ENCODE assay signal across 23 cellular contexts in genomic region chr2:223020971-223021675, GRCh38. TPM values are rescaled to one million over a fixed set of nuclear protein-coding genes. Genes with fewer than 3 reads are reported as not detected.
DNase-seq lines count a peak whose midpoint lies in the region; ATAC-seq and TF ChIP-seq lines count a peak whose summit lies in the region.
"Had no signal": no experiment of that assay in that cellular context is flagged by ENCODE, and none has a peak within 500 bp of the region (broad histone marks: within the 10 kb centered on the region; RNA-seq: fewer than 3 reads in every experiment).

No MANE protein-coding gene starts in this region.

- no TSS peak for BruUV-seq in IMR-90 (replicated peaks; lab: Mats Ljungman, UMichigan)

- peak overlapping the region; percentile 9 for H2BK12ac ChIP-seq in trophoblast cell (ENCODE audit: low read length)

- no peaks in the 10 kb centered on the region for H3K79me1 ChIP-seq in IMR-90 (ENCODE audit: low read depth in 1 of 2, low read length in 2 of 2)
- peaks cover under 1% of the 10 kb centered on the region for H3K79me1 ChIP-seq in trophoblast cell (ENCODE audit: low read length)

- no peak for ATAC-seq in IMR-90 (ENCODE audit: low read depth)

- no CpG with 5 or more reads among the region's 7 CpGs for WGBS in IMR-90 (ENCODE audit: extremely low coverage in 2 of 2, insufficient read length in 1 of 2), 2 experiments
- 85% methylated on average over 7 of the region's 7 CpGs for WGBS in esophagus muscularis mucosa
- WGBS in trophoblast cell (ENCODE audit: extremely low coverage, insufficient coverage, insufficient read length): no CpG with 5 or more reads among the region's 7 CpGs

- H3K56ac ChIP-seq in IMR-90 (ENCODE audit: extremely low read depth, insufficient read depth, low read length): no peak overlapping the region

- CTCF ChIA-PET in IMR-90 (lab: Yijun Ruan, JAX): no interaction called here
- CTCF ChIA-PET in activated naive CD4-positive, alpha-beta T cell treated with anti-CD3 and anti-CD28 coated beads for 36 hours (lab: Charles Lee): no interaction called here

- no peaks in the 10 kb centered on the region for H3K9me1 ChIP-seq in IMR-90 (ENCODE audit: insufficient read depth, low read length)

- H4K20me1 ChIP-seq in IMR-90 (ENCODE audit: insufficient read depth, low read length): no peaks in the 10 kb centered on the region

- H3K9ac ChIP-seq in IMR-90 (ENCODE audit: low read depth, low read length) (no peak overlapping the region), trophoblast cell (ENCODE audit: low read length) (no peak overlapping the region)

- H2AFZ ChIP-seq in IMR-90 (replicated peaks; ENCODE audit: low read length, poor library complexity) (no peak overlapping the region), trophoblast cell (ENCODE audit: insufficient read depth, low read length, poor library complexity) (no peak overlapping the region)
- H2AFZ ChIP-seq: PC-9 had no signal

- intact Hi-C loops in IMR-90 (cut with micrococcal nuclease): no loop called here
- intact Hi-C loops in esophagus muscularis mucosa (cut with DNase I): no loop called here
- intact Hi-C loops in activated naive CD4-positive, alpha-beta T cell treated with anti-CD3 and anti-CD28 coated beads for 36 hours (cut with micrococcal nuclease): no loop called here

- H3K23ac ChIP-seq in IMR-90 (ENCODE audit: low read depth, low read length): no peak overlapping the region
- H3K23ac ChIP-seq in trophoblast cell (ENCODE audit: low read length): no peak overlapping the region

- in situ Hi-C loops in IMR-90 (cut with MboI; ENCODE audit: low sequenced_read_pairs): no loop called here

- H2BK5ac ChIP-seq in IMR-90 (ENCODE audit: low read depth, low read length, poor library complexity, severe bottlenecking) (no peak overlapping the region), trophoblast cell (ENCODE audit: low read depth, low read length, poor library complexity) (no peak overlapping the region)

- TF ChIP-seq POLR2A in IMR-90 (IDR thresholded peaks at IDR 0.05; ENCODE audit: low read depth, low read length) (no peak), esophagus muscularis mucosa (IDR thresholded peaks at IDR 0.05; ENCODE audit: low read depth) (no peak)

- POLR2A ChIA-PET in IMR-90 (lab: Charles Lee; ENCODE audit: unreplicated experiment): no interaction called here

- H3K36me3 ChIP-seq in IMR-90 (ENCODE audit: control insufficient read depth, insufficient read depth, low read length): no peaks in the 10 kb centered on the region
- no peaks in the 10 kb centered on the region for H3K36me3 ChIP-seq in esophagus muscularis mucosa
- H3K36me3 ChIP-seq in trophoblast cell (ENCODE audit: control insufficient read depth in 1 of 2, insufficient read depth in 2 of 2, low read length in 2 of 2): no peaks in the 10 kb centered on the region
- H3K36me3 ChIP-seq: BE2C, HAP-1, SJSA1 had no signal

- H4K5ac ChIP-seq in IMR-90 (ENCODE audit: low read depth, low read length): no peak overlapping the region

- dilution Hi-C loops in IMR-90 (cut with HindIII; ENCODE audit: low sequenced_read_pairs, unreplicated experiment): no loop called here

- no peak overlapping the region for H4K8ac ChIP-seq in IMR-90 (ENCODE audit: low read depth in 2 of 2, low read length in 2 of 2)
- H4K8ac ChIP-seq in trophoblast cell (ENCODE audit: low read depth, low read length): peak overlapping the region; percentile 7

- H3K27me3 ChIP-seq in IMR-90 (ENCODE audit: control insufficient read depth, insufficient read depth, low read length) (no peaks in the 10 kb centered on the region), esophagus muscularis mucosa (no peaks in the 10 kb centered on the region), trophoblast cell (ENCODE audit: insufficient read depth, low read length) (no peaks in the 10 kb centered on the region)
- H3K27me3 ChIP-seq: BE2C, SJSA1 had no signal

- H3K14ac ChIP-seq in IMR-90 (replicated peaks; ENCODE audit: low read depth, low read length): no peak overlapping the region
- H3K14ac ChIP-seq in trophoblast cell (ENCODE audit: low read length): no peak overlapping the region

- H2AK5ac ChIP-seq in IMR-90 (ENCODE audit: low read depth, low read length) (no peak overlapping the region), trophoblast cell (ENCODE audit: low read length) (no peak overlapping the region)

- no peak overlapping the region for H3K4me3 ChIP-seq in AG10803 (ENCODE audit: low read length)
- H3K4me3 ChIP-seq in IMR-90 (ENCODE audit: insufficient read depth, low read depth, low read length): no peak overlapping the region
- H3K4me3 ChIP-seq in esophagus muscularis mucosa: no peak overlapping the region
- no peak overlapping the region for H3K4me3 ChIP-seq in trophoblast cell (ENCODE audit: low read depth, low read length)
- H3K4me3 ChIP-seq: HAP-1, PC-9, SJSA1 had no signal

- H3K9me3 ChIP-seq in IMR-90 (ENCODE audit: control insufficient read depth, insufficient read depth, low read length) (no peaks in the 10 kb centered on the region), esophagus muscularis mucosa (no peaks in the 10 kb centered on the region), trophoblast cell (ENCODE audit: insufficient read depth, low read depth, low read length) (peaks cover 2% of the 10 kb centered on the region)
- H3K9me3 ChIP-seq: BE2C, HAP-1 had no signal

- H3K27ac ChIP-seq in IMR-90 (ENCODE audit: insufficient read depth, low read length): no peak overlapping the region
- no peak overlapping the region for H3K27ac ChIP-seq in esophagus muscularis mucosa (replicated peaks in 1 of 4)
- no peak overlapping the region for H3K27ac ChIP-seq in trophoblast cell (ENCODE audit: low read depth, low read length)
- H3K27ac ChIP-seq: PC-9, SJSA1 had no signal

- H2BK20ac ChIP-seq in IMR-90 (ENCODE audit: low read depth, low read length): no peak overlapping the region

- no peak overlapping the region for H2BK15ac ChIP-seq in IMR-90 (ENCODE audit: low read depth, low read length)

- TF ChIP-seq EP300 in esophagus muscularis mucosa (IDR thresholded peaks at IDR 0.05): no peak

- H3K27me3 Mint-ChIP-seq in activated naive CD4-positive, alpha-beta T cell treated with anti-CD3 and anti-CD28 coated beads for 36 hours (ENCODE audit: low read depth): peaks cover 6% of the 10 kb centered on the region

- no peak overlapping the region for H3K4ac ChIP-seq in IMR-90 (ENCODE audit: low read depth, low read length)
- no peak overlapping the region for H3K4ac ChIP-seq in trophoblast cell (ENCODE audit: low read depth, low read length)

- DNase-seq in AG10803 (ENCODE audit: low read depth) (peak; percentile 30), IMR-90 (no peak), esophagus muscularis mucosa (ENCODE audit: extremely low spot score) (peak; percentile 31), trophoblast cell (no peak), iPS-NIHi7 (ENCODE audit: extremely low spot score) (no peak), NCI-H446 (lab: John Stamatoyannopoulos, UW) (no peak)
- DNase-seq in activated naive CD4-positive, alpha-beta T cell treated with anti-CD3 and anti-CD28 coated beads for 36 hours: no peak
- DNase-seq: BE2C; CD8-positive, alpha-beta memory T cell; DMS79 treated with DMSO at 0.1 percent for 48 hours; GOT3; HFFc6; KG1; MM.1S; NCI-H187; NCI-H526; PC-9; Right ventricle myocardium superior had no signal

- no peak overlapping the region for H4K12ac ChIP-seq in trophoblast cell (ENCODE audit: low read depth, low read length)

- H3K36me3 Mint-ChIP-seq in activated naive CD4-positive, alpha-beta T cell treated with anti-CD3 and anti-CD28 coated beads for 36 hours (ENCODE audit: low read depth): no peaks in the 10 kb centered on the region
- H3K36me3 Mint-ChIP-seq: CD14-positive monocyte; CD8-positive, alpha-beta memory T cell had no signal

- peaks cover 16% of the 10 kb centered on the region for H3K9me3 Mint-ChIP-seq in activated naive CD4-positive, alpha-beta T cell treated with anti-CD3 and anti-CD28 coated beads for 36 hours
- H3K9me3 Mint-ChIP-seq: HFFc6 had no signal

- no peak for TF ChIP-seq RAD21 in IMR-90 (IDR thresholded peaks at IDR 0.05; ENCODE audit: low read length)

- H3K27ac Mint-ChIP-seq in activated naive CD4-positive, alpha-beta T cell treated with anti-CD3 and anti-CD28 coated beads for 36 hours: no peak overlapping the region
- H3K27ac Mint-ChIP-seq: CD14-positive monocyte, HFFc6 had no signal

- H4K91ac ChIP-seq in IMR-90 (ENCODE audit: insufficient read depth, low read depth, low read length) (no peak overlapping the region), trophoblast cell (ENCODE audit: low read depth, low read length) (no peak overlapping the region)

- no peak for TF ChIP-seq CTCF in AG10803 (conservative IDR thresholded peaks at IDR 0.05; ENCODE audit: low read length)
- no peak for TF ChIP-seq CTCF in IMR-90 (conservative IDR thresholded peaks at IDR 0.05; ENCODE audit: low read depth, low read length)
- TF ChIP-seq CTCF in esophagus muscularis mucosa (IDR thresholded peaks at IDR 0.05): no peak

- H3K18ac ChIP-seq in IMR-90 (ENCODE audit: low read depth, low read length) (peak overlapping the region; percentile 54; the same call in 1 of the 2 replicates), trophoblast cell (ENCODE audit: low read length) (no peak overlapping the region)

- H2BK120ac ChIP-seq in IMR-90 (ENCODE audit: low read depth, low read length): no peak overlapping the region; the same call in 1 of the 2 replicates
- H2BK120ac ChIP-seq in trophoblast cell (ENCODE audit: insufficient read depth, low read length, poor library complexity): no peak overlapping the region

- H3K4me1 ChIP-seq in IMR-90 (ENCODE audit: control insufficient read depth, insufficient read depth, low read length) (peaks cover under 1% of the 10 kb centered on the region; the same call in 1 of the 2 replicates), esophagus muscularis mucosa (peaks cover 0 to 1% (median under 1%) of the 10 kb centered on the region in 4 donors), trophoblast cell (ENCODE audit: control insufficient read depth in 1 of 2, insufficient read depth in 2 of 2, low read length in 2 of 2) (no peaks in the 10 kb centered on the region)
- H3K4me1 ChIP-seq: HAP-1 had no signal

- H3K79me2 ChIP-seq in trophoblast cell (ENCODE audit: control insufficient read depth, insufficient read depth, low read length, poor library complexity): no peaks in the 10 kb centered on the region

- H2AK9ac ChIP-seq in IMR-90 (replicated peaks; ENCODE audit: low read depth, low read length, poor library complexity): no peak overlapping the region

- H3K4me2 ChIP-seq in IMR-90 (ENCODE audit: low read depth, low read length) (no peak overlapping the region), trophoblast cell (ENCODE audit: low read length) (no peak overlapping the region)
- H3K4me2 ChIP-seq: PC-9 had no signal

- no peak overlapping the region for H3K4me3 Mint-ChIP-seq in activated naive CD4-positive, alpha-beta T cell treated with anti-CD3 and anti-CD28 coated beads for 36 hours
- H3K4me3 Mint-ChIP-seq: CD14-positive monocyte; CD8-positive, alpha-beta memory T cell; HFFc6 had no signal

- H3K4me1 Mint-ChIP-seq in activated naive CD4-positive, alpha-beta T cell treated with anti-CD3 and anti-CD28 coated beads for 36 hours (ENCODE audit: low read depth): no peaks in the 10 kb centered on the region
- H3K4me1 Mint-ChIP-seq: CD14-positive monocyte; CD8-positive, alpha-beta memory T cell had no signal

RNA-seq across cellular contexts. Expression of gene KCNE4, which starts 30.9 kb away (rescaled TPM):
- 6.6 and 8.3 TPM in 2 replicates for total RNA-seq in IMR-90 (2012; rRNA removed)
- 6.8 and 8.1 TPM in 2 replicates for polyA plus RNA-seq in IMR-90 (2012; rRNA removed)
- 7.4 and 17.0 TPM in 2 replicates for polyA plus RNA-seq in IMR-90 (2012; cell fraction: cytosol; rRNA removed)
- polyA plus RNA-seq in IMR-90 (2012; cell fraction: nucleus; rRNA removed; ENCODE audit: low replicate concordance): 17.7 and 50.6 TPM in 2 replicates
- 10 to 100 TPM; 11.6 to 38.1 (median 17.7) TPM for total RNA-seq in esophagus muscularis mucosa
- 1.3 and 1.5 TPM in 2 replicates for polyA plus RNA-seq in trophoblast cell (2013)
- not detected for total RNA-seq in activated naive CD4-positive, alpha-beta T cell treated with anti-CD3 and anti-CD28 coated beads for 36 hours
- total RNA-seq: CD8-positive, alpha-beta memory T cell; HT1080; T-helper 1 cell treated with Interleukin-12 subunit alpha and Interleukin-12 subunit beta and Interleukin-4 antibody, amounts not matched to agents 30 ng/mL and 1 ng/mL, for 36 hours had no signal
- polyA plus RNA-seq: CD14-positive monocyte; CD8-positive, alpha-beta memory T cell had no signal

Comparison
In these comparisons a context has a peak if more than half of its experiments do, and no peak if none do; other contexts are left out.
1. DNase-seq: peak in AG10803 (single experiment) and esophagus muscularis mucosa (single experiment); none in IMR-90 (single experiment), trophoblast cell (0 of 2), iPS-NIHi7 (single experiment), activated naive CD4-positive, alpha-beta T cell treated with anti-CD3 and anti-CD28 coated beads for 36 hours (single experiment) and NCI-H446 (0 of 2).